In the genomic region with DNA sequence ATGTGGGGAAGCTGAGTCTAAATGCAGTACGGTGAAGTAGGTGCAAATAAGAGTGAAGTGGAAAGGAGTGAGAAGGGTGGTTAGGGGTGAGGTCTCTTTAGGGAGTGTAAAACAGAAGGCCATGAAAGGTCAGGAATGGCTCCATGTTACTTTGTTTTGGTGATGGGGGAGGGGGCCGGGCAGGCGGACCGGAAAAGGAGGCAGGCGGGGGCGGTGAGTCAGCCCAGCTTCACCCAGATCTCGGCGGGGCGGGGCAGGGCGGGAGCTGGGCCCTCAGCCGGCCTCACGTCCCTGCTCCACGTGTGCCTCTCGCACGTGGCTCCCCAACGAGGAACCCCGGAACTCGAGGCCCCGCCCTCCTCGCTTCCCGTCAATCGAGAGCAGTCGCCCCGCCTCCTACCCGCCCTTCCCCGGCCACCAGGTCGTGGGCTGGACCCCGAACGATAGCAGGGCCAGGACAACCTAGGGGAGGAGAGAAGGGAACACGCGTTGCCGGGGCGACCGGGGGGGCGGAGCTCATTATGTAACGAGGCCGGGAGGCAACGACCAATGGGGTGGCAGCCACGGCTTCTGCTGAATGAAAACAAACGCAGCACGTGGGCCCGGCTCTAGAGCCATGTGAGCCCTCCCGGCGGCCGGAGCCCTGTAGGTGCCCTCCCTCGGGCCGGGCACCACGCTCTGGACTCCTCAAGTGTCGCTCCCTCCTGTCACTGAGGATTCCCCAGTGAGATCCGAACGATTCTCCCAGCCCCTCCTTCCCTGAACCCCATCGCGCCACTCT, we compare ENCODE assay signal across 8 cellular contexts. TPM values are rescaled to one million over a fixed set of nuclear protein-coding genes. Genes with fewer than 3 reads are reported as not detected.
A peak's percentile ranks its signal among the peaks of the same experiment; 100 is the strongest.
DNase-seq lines count a peak whose midpoint lies in the region; ATAC-seq and TF ChIP-seq lines count a peak whose summit lies in the region.

No MANE protein-coding gene starts in this region.

- peak overlapping the region; percentile 95 to 100 for H3K9ac ChIP-seq in colonic mucosa (ENCODE audit: low read depth in 2 of 2, low read length in 2 of 2)

- DNase-seq in AML-193 (lab: John Stamatoyannopoulos, UW): peak; percentile 99
- peak; percentile 85 for DNase-seq in GM19240 (ENCODE audit: insufficient read length, low spot score)
- peak; percentile 80 for DNase-seq in NCI-H526 treated with DMSO at 0.1 percent for 48 hours (lab: John Stamatoyannopoulos, UW)
- peak; percentile 97 for DNase-seq in activated CD4-positive, alpha-beta T cell treated with anti-CD3 and anti-CD28 coated beads, Interleukin-2, amount 10 ng/mL, durations not matched to agents 24 days and 14 days
- DNase-seq in colonic mucosa: peak; percentile 100
- peak; percentile 97 for DNase-seq in left kidney (ENCODE audit: low read depth, low spot score)
- peak; percentile 99 for DNase-seq in stimulated activated CD4-positive, alpha-beta T cell treated with anti-CD3 and anti-CD28 coated beads, Interleukin-1b, Interleukin-23, amount 100 ng/mL, for 4 hours (ENCODE audit: low read depth in 2 of 2)

- H3K27ac ChIP-seq in colonic mucosa: peak overlapping the region; percentile 94

- ATAC-seq in HG03460 (IDR thresholded peaks at IDR 0.05; ENCODE audit: unreplicated experiment): peak; percentile 59

- peaks cover 73% of the 10 kb centered on the region for H3K4me1 Mint-ChIP-seq in activated CD4-positive, alpha-beta T cell treated with anti-CD3 and anti-CD28 coated beads, Interleukin-2, amount 10 ng/mL, durations not matched to agents 24 days and 14 days

- peaks cover 45% of the 10 kb centered on the region for H3K36me3 Mint-ChIP-seq in activated CD4-positive, alpha-beta T cell treated with anti-CD3 and anti-CD28 coated beads, Interleukin-2, amount 10 ng/mL, durations not matched to agents 24 days and 14 days (ENCODE audit: low read depth)

- intact Hi-C loops in activated CD4-positive, alpha-beta T cell treated with anti-CD3 and anti-CD28 coated beads, Interleukin-2, amount 10 ng/mL, durations not matched to agents 24 days and 14 days (cut with micrococcal nuclease): loop anchor here (1.0 to 2.0 kb wide), 4 partner anchors 23 to 119 kb away; a partner anchor contains a TSS
- intact Hi-C loops in colonic mucosa (cut with DNase I): loop anchor here (5.0 kb wide), 1 partner anchor 37 kb away; a partner anchor contains a TSS

- peaks cover 15% of the 10 kb centered on the region for H3K36me3 ChIP-seq in colonic mucosa

- H3K27me3 Mint-ChIP-seq in activated CD4-positive, alpha-beta T cell treated with anti-CD3 and anti-CD28 coated beads, Interleukin-2, amount 10 ng/mL, durations not matched to agents 24 days and 14 days: peaks cover 4% of the 10 kb centered on the region

- peaks cover 48% of the 10 kb centered on the region for H3K4me1 ChIP-seq in colonic mucosa

- TF ChIP-seq CTCF in colonic mucosa (IDR thresholded peaks at IDR 0.05): no peak

- H3K27ac Mint-ChIP-seq in activated CD4-positive, alpha-beta T cell treated with anti-CD3 and anti-CD28 coated beads, Interleukin-2, amount 10 ng/mL, durations not matched to agents 24 days and 14 days: peak overlapping the region; percentile 86

- H3K27me3 ChIP-seq in colonic mucosa: no peaks in the 10 kb centered on the region

- no peaks in the 10 kb centered on the region for H3K9me3 ChIP-seq in colonic mucosa

- H3K9me3 Mint-ChIP-seq in activated CD4-positive, alpha-beta T cell treated with anti-CD3 and anti-CD28 coated beads, Interleukin-2, amount 10 ng/mL, durations not matched to agents 24 days and 14 days: peaks cover 6% of the 10 kb centered on the region

- H3K4me3 Mint-ChIP-seq in activated CD4-positive, alpha-beta T cell treated with anti-CD3 and anti-CD28 coated beads, Interleukin-2, amount 10 ng/mL, durations not matched to agents 24 days and 14 days: peak overlapping the region; percentile 94

- H3K4me3 ChIP-seq in colonic mucosa: peak overlapping the region; percentile 73

RNA-seq across cellular contexts. Expression of a gene that starts 1.4 kb away (rescaled TPM):
- 7.9 and 8.2 TPM in 2 replicates for total RNA-seq in activated CD4-positive, alpha-beta T cell treated with anti-CD3 and anti-CD28 coated beads, Interleukin-2, amount 10 ng/mL, durations not matched to agents 24 days and 14 days
- 10 to 100 TPM in 1 of 2 donors, 1 to 10 TPM in 1; 4.8 to 18.8 TPM for total RNA-seq in colonic mucosa

RNA-seq across cellular contexts. Expression of a gene that starts 22.7 kb away (rescaled TPM):
- total RNA-seq in activated CD4-positive, alpha-beta T cell treated with anti-CD3 and anti-CD28 coated beads, Interleukin-2, amount 10 ng/mL, durations not matched to agents 24 days and 14 days: 92.7 and 98.5 TPM in 2 replicates
- 10 to 100 TPM; 77.0 to 81.0 TPM for total RNA-seq in colonic mucosa

RNA-seq across cellular contexts. Expression of a gene that starts 36.3 kb away (rescaled TPM):
- total RNA-seq in activated CD4-positive, alpha-beta T cell treated with anti-CD3 and anti-CD28 coated beads, Interleukin-2, amount 10 ng/mL, durations not matched to agents 24 days and 14 days: 4.5 and 5.1 TPM in 2 replicates
- 10 to 100 TPM; 40.3 to 44.5 TPM for total RNA-seq in colonic mucosa

RNA-seq across cellular contexts. Expression of a gene that starts 41.3 kb away (rescaled TPM):
- 108 and 109 TPM in 2 replicates for total RNA-seq in activated CD4-positive, alpha-beta T cell treated with anti-CD3 and anti-CD28 coated beads, Interleukin-2, amount 10 ng/mL, durations not matched to agents 24 days and 14 days
- 10 to 100 TPM; 53.8 to 55.3 TPM for total RNA-seq in colonic mucosa

RNA-seq across cellular contexts. Expression of a gene that starts 44.8 kb away (rescaled TPM):
- total RNA-seq in activated CD4-positive, alpha-beta T cell treated with anti-CD3 and anti-CD28 coated beads, Interleukin-2, amount 10 ng/mL, durations not matched to agents 24 days and 14 days: 118 and 122 TPM in 2 replicates
- 100 to 1,000 TPM in 1 of 2 donors, 10 to 100 TPM in 1; 80.1 to 111 TPM for total RNA-seq in colonic mucosa

Comparison
In these comparisons a context has a peak if more than half of its experiments do, and no peak if none do; other contexts are left out.
1. Peak in every context shown above with its lines: DNase-seq, ATAC-seq, H3K4me3 ChIP-seq and H3K27ac ChIP-seq.